1 cellular context compared by ENCODE assay signal in the genomic region with DNA sequence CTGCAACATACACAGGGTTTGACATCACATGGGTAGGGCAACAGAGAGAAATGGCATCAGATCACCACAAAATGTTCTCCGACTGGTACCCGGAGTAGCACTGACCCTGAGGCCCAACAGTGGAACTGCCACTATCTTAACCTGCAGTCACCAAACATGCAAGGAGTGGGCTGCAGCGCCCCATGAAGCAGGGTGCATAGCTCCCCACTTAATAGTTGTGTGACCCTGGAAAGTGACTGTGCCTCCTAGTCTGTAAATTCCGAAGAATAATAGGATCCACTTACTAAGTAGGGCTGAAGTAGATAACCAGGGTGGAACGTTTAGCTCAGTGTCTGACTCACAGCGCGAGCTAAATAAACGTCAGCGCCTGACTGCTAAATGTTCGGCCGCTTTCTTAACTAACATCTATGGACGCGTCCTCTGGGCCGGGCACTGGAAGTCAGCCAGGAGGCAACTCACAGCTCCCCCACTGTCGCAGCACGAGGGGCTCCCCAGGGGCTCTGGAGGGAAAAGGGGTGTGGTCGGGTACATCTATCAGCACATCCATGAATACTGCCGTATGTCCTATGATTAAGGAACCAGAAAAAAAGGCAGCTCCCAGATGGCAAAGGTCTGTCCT.
TF ChIP-seq lines count a peak whose summit lies in the region.

No MANE protein-coding gene starts in this region.

TF ChIP-seq in GM12878, 131 proteins besides CTCF, POLR2A, EP300 and RAD21:
- no peak for TF ChIP-seq MEF2A (IDR thresholded peaks at IDR 0.05; ENCODE audit: insufficient read depth, low read depth, low read length)
- TF ChIP-seq JUNB (IDR thresholded peaks at IDR 0.05) = no peak
